1 cellular context compared by ENCODE assay signal in the genomic region with DNA sequence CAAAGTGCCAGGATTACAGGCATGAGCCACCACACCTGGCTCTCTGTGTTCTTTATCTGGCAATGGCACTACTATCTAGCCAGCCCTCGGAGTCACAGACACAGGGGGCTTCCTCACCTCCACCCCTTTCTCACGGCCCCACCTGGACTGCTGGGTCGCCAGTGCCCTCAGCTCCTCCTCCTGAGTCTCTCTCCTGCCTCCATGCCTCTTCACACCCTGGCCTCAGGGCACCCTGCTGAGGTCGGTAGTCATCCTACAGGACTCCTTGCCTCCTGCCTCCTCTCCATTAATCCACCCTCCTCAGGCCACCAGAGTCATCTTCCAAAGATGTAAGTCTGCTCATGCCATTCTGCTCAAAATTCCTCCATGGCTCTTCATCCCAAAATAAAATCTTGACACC.
TF ChIP-seq lines count a peak whose summit lies in the region.

No MANE protein-coding gene starts in this region.

TF ChIP-seq in HepG2, 621 proteins besides CTCF, POLR2A, EP300 and RAD21:
- no peak for TF ChIP-seq ZNF784 (CRISPR knock-in tag; IDR thresholded peaks at IDR 0.05; ENCODE audit: borderline replicate concordance)
- TF ChIP-seq PCBP1 (IDR thresholded peaks at IDR 0.05; ENCODE audit: borderline replicate concordance, low read depth, low read length) = no peak
- TF ChIP-seq CBX1 (IDR thresholded peaks at IDR 0.05; ENCODE audit: low read depth) = no peak
- TF ChIP-seq ZNF296 (CRISPR knock-in tag; conservative IDR thresholded peaks at IDR 0.05) = no peak
- TF ChIP-seq ATF7 (IDR thresholded peaks at IDR 0.05) = 0 out of 2 replicates have a peak, but pooled peaks have one; percentile 13
- no peak for TF ChIP-seq ATF7 (CRISPR knock-in tag; IDR thresholded peaks at IDR 0.05)
- peak; percentile 14; the same call in 1 of the 2 replicates for TF ChIP-seq ZNF770 (CRISPR knock-in tag; IDR thresholded peaks at IDR 0.05)
